19 cellular contexts compared by ENCODE assay signal in genomic region chr3:38644662-38645053, GRCh38. TPM values are rescaled to one million over a fixed set of nuclear protein-coding genes. Genes with fewer than 3 reads are reported as not detected.
DNase-seq lines count a peak whose midpoint lies in the region; ATAC-seq and TF ChIP-seq lines count a peak whose summit lies in the region.
"Had no signal": no experiment of that assay in that cellular context is flagged by ENCODE, and none has a peak within 500 bp of the region (broad histone marks: within the 10 kb centered on the region; RNA-seq: fewer than 3 reads in every experiment).

No MANE protein-coding gene starts in this region.

- no peaks in the 10 kb centered on the region for H3K9me3 ChIP-seq in heart right ventricle
- H3K9me3 ChIP-seq: A549 had no signal

- no peak for TF ChIP-seq CTCF in heart right ventricle (IDR thresholded peaks at IDR 0.05)

- 51 to 66% methylated on average over 7 of the region's 7 CpGs for WGBS in heart right ventricle, 2 donors

- H3K27me3 Mint-ChIP-seq in activated naive CD8-positive, alpha-beta T cell treated with anti-CD3 and anti-CD28 coated beads, Interleukin-2, amount 50 U/mL, for 24 hours: peaks cover 8% of the 10 kb centered on the region
- no peaks in the 10 kb centered on the region for H3K27me3 Mint-ChIP-seq in activated naive CD8-positive, alpha-beta T cell treated with anti-CD3 and anti-CD28 coated beads for 36 hours

- H3K9me3 Mint-ChIP-seq in activated naive CD8-positive, alpha-beta T cell treated with anti-CD3 and anti-CD28 coated beads, Interleukin-2, amount 50 U/mL, for 24 hours: no peaks in the 10 kb centered on the region
- H3K9me3 Mint-ChIP-seq in activated naive CD8-positive, alpha-beta T cell treated with anti-CD3 and anti-CD28 coated beads for 36 hours: no peaks in the 10 kb centered on the region

- H3K27ac Mint-ChIP-seq in activated naive CD8-positive, alpha-beta T cell treated with anti-CD3 and anti-CD28 coated beads, Interleukin-2, amount 50 U/mL, for 24 hours: peak overlapping the region; percentile 7
- no peak overlapping the region for H3K27ac Mint-ChIP-seq in activated naive CD8-positive, alpha-beta T cell treated with anti-CD3 and anti-CD28 coated beads for 36 hours

- H3K27me3 ChIP-seq in heart right ventricle: peaks cover 0 to 28% (median 18%) of the 10 kb centered on the region in 7 donors

- H3K4me1 ChIP-seq in heart right ventricle: peaks cover 7 to 85% (median 43%) of the 10 kb centered on the region in 9 donors
- H3K4me1 ChIP-seq: A549 had no signal

- ATAC-seq in activated naive CD8-positive, alpha-beta T cell treated with anti-CD3 and anti-CD28 coated beads, Interleukin-2, amount 50 U/mL, for 24 hours: no peak
- peak in 7 of 8 donors; percentile 40 to 83 (median 65) for ATAC-seq in heart right ventricle
- ATAC-seq: A549 had no signal

- H3K27ac ChIP-seq in heart right ventricle: peak overlapping the region in 9 of 10 donors; percentile 40 to 98 (median 92)
- H3K27ac ChIP-seq: A549, C4-2B, HL-60 had no signal

- no peaks in the 10 kb centered on the region for H3K36me3 ChIP-seq in heart right ventricle

- H3K4me3 ChIP-seq in heart right ventricle: peak overlapping the region in 2 of 10 donors; percentile 3 to 18
- H3K4me3 ChIP-seq: A549 had no signal

- intact Hi-C loops in heart right ventricle (cut with DNase I): loop anchor here in 2 of 10 donors (5.0 kb wide), 2 partner anchors 32 to 62 kb away; no protein-coding TSS in a partner anchor
- intact Hi-C loops in posterior vena cava (cut with DNase I): loop anchor here in 1 of 2 donors (5.0 kb wide), 1 partner anchor 117 kb away; no protein-coding TSS in a partner anchor

- no peak for DNase-seq in activated naive CD8-positive, alpha-beta T cell treated with anti-CD3 and anti-CD28 coated beads, Interleukin-2, amount 50 U/mL, for 24 hours
- DNase-seq in activated naive CD8-positive, alpha-beta T cell treated with anti-CD3 and anti-CD28 coated beads for 36 hours: no peak
- peak in 1 of 2 donors; percentile 50 for DNase-seq in heart right ventricle
- DNase-seq in posterior vena cava (ENCODE audit: low spot score): peak; percentile 19
- DNase-seq in middle frontal gyrus (ENCODE audit: extremely low spot score, low spot score): no peak
- no peak for DNase-seq in HT-29 (ENCODE audit: low spot score)
- no peak for DNase-seq in NCI-H524 treated with DMSO at 0.1 percent for 48 hours (lab: John Stamatoyannopoulos, UW)
- DNase-seq: DMS153; KBM-7; NCI-H1048; NCI-H2107; NCI-H226; NCI-H526 treated with DMSO at 0.1 percent for 48 hours; NK-92 treated with Interleukin-12 subunit alpha and Interleukin-12 subunit beta, amount 100 ng/mL, for 24 hours; OCI-M1; RPMI8226 had no signal

- no peaks in the 10 kb centered on the region for H3K36me3 Mint-ChIP-seq in activated naive CD8-positive, alpha-beta T cell treated with anti-CD3 and anti-CD28 coated beads, Interleukin-2, amount 50 U/mL, for 24 hours (ENCODE audit: low read depth)
- H3K36me3 Mint-ChIP-seq in activated naive CD8-positive, alpha-beta T cell treated with anti-CD3 and anti-CD28 coated beads for 36 hours: no peaks in the 10 kb centered on the region

- no peak overlapping the region for H3K4me3 Mint-ChIP-seq in activated naive CD8-positive, alpha-beta T cell treated with anti-CD3 and anti-CD28 coated beads, Interleukin-2, amount 50 U/mL, for 24 hours
- no peak overlapping the region for H3K4me3 Mint-ChIP-seq in activated naive CD8-positive, alpha-beta T cell treated with anti-CD3 and anti-CD28 coated beads for 36 hours

- peaks cover 4% of the 10 kb centered on the region for H3K4me1 Mint-ChIP-seq in activated naive CD8-positive, alpha-beta T cell treated with anti-CD3 and anti-CD28 coated beads, Interleukin-2, amount 50 U/mL, for 24 hours
- H3K4me1 Mint-ChIP-seq in activated naive CD8-positive, alpha-beta T cell treated with anti-CD3 and anti-CD28 coated beads for 36 hours: peaks cover 4% of the 10 kb centered on the region

RNA-seq across cellular contexts. Expression of gene SCN5A, which starts 4.8 kb away (rescaled TPM):
- total RNA-seq in activated naive CD8-positive, alpha-beta T cell treated with anti-CD3 and anti-CD28 coated beads for 36 hours: 1 to 10 TPM in 1 of 2 experiments, under 1 TPM in 1; 0.39 to 1.3 TPM
- total RNA-seq in heart right ventricle (100 to 1,000 TPM; 122 to 254 (median 182) TPM), posterior vena cava (1 to 10 TPM in 1 of 2 donors, under 1 TPM in 1; 0.32 to 1.4 TPM)
- 10 to 100 TPM; 29.9 to 61.5 TPM for polyA plus RNA-seq in heart right ventricle
- not detected in 2 replicates for total RNA-seq in HT-29 (2014; rRNA removed; shearing (Covaris generic))

Comparison
In these comparisons a context has a peak if more than half of its experiments do, and no peak if none do; other contexts are left out.
1. RNA of gene SCN5A, which starts 4.8 kb away (total RNA-seq): 122 to 254 TPM in heart right ventricle; 0.32 to 1.4 TPM in posterior vena cava, 0.39 to 1.3 TPM in activated naive CD8-positive, alpha-beta T cell treated with anti-CD3 and anti-CD28 coated beads for 36 hours and not detected in HT-29; every median in the first group is over 10 times any median in the second.